ENCODE assay signal across 12 cellular contexts in genomic region chr11:128568166-128568778, GRCh38. TPM values are rescaled to one million over a fixed set of nuclear protein-coding genes. Genes with fewer than 3 reads are reported as not detected.
DNase-seq lines count a peak whose midpoint lies in the region; ATAC-seq and TF ChIP-seq lines count a peak whose summit lies in the region.
"Had no signal": no experiment of that assay in that cellular context is flagged by ENCODE, and none has a peak within 500 bp of the region (broad histone marks: within the 10 kb centered on the region; RNA-seq: fewer than 3 reads in every experiment).

No MANE protein-coding gene starts in this region.

- intact Hi-C loops in testis (cut with DNase I; ENCODE audit: low total_unique reads): no loop called here

- H3K9me3 ChIP-seq in testis: no peaks in the 10 kb centered on the region

- peak overlapping the region; percentile 5 for H3K27ac Mint-ChIP-seq in activated naive CD8-positive, alpha-beta T cell treated with anti-CD3 and anti-CD28 coated beads for 36 hours
- H3K27ac Mint-ChIP-seq: activated CD8-positive, alpha-beta memory T cell treated with anti-CD3 and anti-CD28 coated beads, Interleukin-2, amount 10 ng/mL, durations not matched to agents 7 days and 5 days; natural killer cell; T-helper 1 cell treated with Interleukin-12 subunit alpha and Interleukin-12 subunit beta and Interleukin-4 antibody, amounts not matched to agents 30 μg/mL and 1 μg/mL, for 36 hours had no signal

- H3K27ac ChIP-seq in testis: no peak overlapping the region

- TF ChIP-seq POLR2A in testis (IDR thresholded peaks at IDR 0.05): no peak

- no peaks in the 10 kb centered on the region for H3K27me3 ChIP-seq in H7 (ENCODE audit: control insufficient read depth, insufficient read depth, low read length)
- no peaks in the 10 kb centered on the region for H3K27me3 ChIP-seq in testis

- peak; percentile 85 for ATAC-seq in stimulated activated naive CD8-positive, alpha-beta T cell treated with anti-CD3 and anti-CD28 coated beads, Interleukin-15, Interleukin-2, amounts not matched to agents 100 U/mL and 50 U/mL, for 24 hours
- ATAC-seq: activated CD8-positive, alpha-beta memory T cell treated with anti-CD3 and anti-CD28 coated beads, Interleukin-2, amount 10 ng/mL, durations not matched to agents 7 days and 5 days had no signal

- 82 to 85% methylated on average over 5 to 11 of the region's 11 CpGs for WGBS in testis, 2 donors

- H3K9me3 Mint-ChIP-seq in activated naive CD8-positive, alpha-beta T cell treated with anti-CD3 and anti-CD28 coated beads for 36 hours: peaks cover 1% of the 10 kb centered on the region
- H3K9me3 Mint-ChIP-seq: natural killer cell; T-helper 1 cell treated with Interleukin-12 subunit alpha and Interleukin-12 subunit beta and Interleukin-4 antibody, amounts not matched to agents 30 μg/mL and 1 μg/mL, for 36 hours had no signal

- H3K27me3 Mint-ChIP-seq in activated naive CD8-positive, alpha-beta T cell treated with anti-CD3 and anti-CD28 coated beads for 36 hours: no peaks in the 10 kb centered on the region
- H3K27me3 Mint-ChIP-seq: activated CD8-positive, alpha-beta memory T cell treated with anti-CD3 and anti-CD28 coated beads, Interleukin-2, amount 10 ng/mL, durations not matched to agents 7 days and 5 days had no signal

- no peak for TF ChIP-seq CTCF in testis (IDR thresholded peaks at IDR 0.05)
- no peak for TF ChIP-seq CTCF in GM10266 (IDR thresholded peaks at IDR 0.05; ENCODE audit: control insufficient read depth, insufficient read depth, low read depth, missing control alignments)

- H3K4me3 Mint-ChIP-seq in activated naive CD8-positive, alpha-beta T cell treated with anti-CD3 and anti-CD28 coated beads for 36 hours: no peak overlapping the region
- H3K4me3 Mint-ChIP-seq: activated CD8-positive, alpha-beta memory T cell treated with anti-CD3 and anti-CD28 coated beads, Interleukin-2, amount 10 ng/mL, durations not matched to agents 7 days and 5 days; natural killer cell; T-helper 1 cell treated with Interleukin-12 subunit alpha and Interleukin-12 subunit beta and Interleukin-4 antibody, amounts not matched to agents 30 μg/mL and 1 μg/mL, for 36 hours had no signal

- no peaks in the 10 kb centered on the region for H3K36me3 Mint-ChIP-seq in activated naive CD8-positive, alpha-beta T cell treated with anti-CD3 and anti-CD28 coated beads for 36 hours
- H3K36me3 Mint-ChIP-seq: activated CD8-positive, alpha-beta memory T cell treated with anti-CD3 and anti-CD28 coated beads, Interleukin-2, amount 10 ng/mL, durations not matched to agents 7 days and 5 days had no signal

- peaks cover 3% of the 10 kb centered on the region for H3K36me3 ChIP-seq in H7 (replicated peaks; ENCODE audit: control insufficient read depth, insufficient read depth, low read length)
- no peaks in the 10 kb centered on the region for H3K36me3 ChIP-seq in testis (ENCODE audit: low read depth, missing control alignments)

- peak; percentile 50 for DNase-seq in H7
- DNase-seq in activated naive CD8-positive, alpha-beta T cell treated with anti-CD3 and anti-CD28 coated beads for 36 hours: peak; percentile 29
- peak; percentile 33 for DNase-seq in iPS-NIHi7 (ENCODE audit: extremely low spot score)
- DNase-seq in stimulated activated naive CD8-positive, alpha-beta T cell treated with anti-CD3 and anti-CD28 coated beads, Interleukin-15, Interleukin-2, amounts not matched to agents 100 U/mL and 50 U/mL, for 24 hours: peak; percentile 51
- no peak for DNase-seq in testis
- DNase-seq in GM10266 (ENCODE audit: extremely low spot score): no peak
- no peak for DNase-seq in activated naive CD4-positive, alpha-beta T cell treated with anti-CD3 and anti-CD28 coated beads, Interleukin-2, amount 50 U/mL, for 16 hours
- DNase-seq: activated CD8-positive, alpha-beta memory T cell treated with anti-CD3 and anti-CD28 coated beads, Interleukin-2, amount 10 ng/mL, durations not matched to agents 7 days and 5 days; GOT3; natural killer cell; NCI-H187 treated with DMSO at 0.1 percent for 48 hours had no signal

- no peaks in the 10 kb centered on the region for H3K4me1 ChIP-seq in testis

- H3K4me1 Mint-ChIP-seq in activated naive CD8-positive, alpha-beta T cell treated with anti-CD3 and anti-CD28 coated beads for 36 hours: peaks cover 19% of the 10 kb centered on the region
- H3K4me1 Mint-ChIP-seq: natural killer cell had no signal

- H3K4me3 ChIP-seq in H7 (ENCODE audit: insufficient read depth, low read depth, low read length) (no peak overlapping the region), testis (no peak overlapping the region)

RNA-seq across cellular contexts. Expression of gene ETS1, which starts 19.1 kb away (rescaled TPM):
- total RNA-seq in H7 (2014; rRNA removed; shearing (Covaris generic)): 23.8 and 24.1 TPM in 2 replicates
- 100 to 1,000 TPM; 426 to 430 TPM for total RNA-seq in activated naive CD8-positive, alpha-beta T cell treated with anti-CD3 and anti-CD28 coated beads for 36 hours
- 10 to 100 TPM; 15.1 to 15.3 TPM for total RNA-seq in testis
- 21.1 TPM for polyA plus RNA-seq in testis (ENCODE audit: insufficient read depth, low read depth, low replicate concordance)

Comparison
In these comparisons a context has a peak if more than half of its experiments do, and no peak if none do; other contexts are left out.
1. DNase-seq: peak in H7 (single experiment), activated naive CD8-positive, alpha-beta T cell treated with anti-CD3 and anti-CD28 coated beads for 36 hours (single experiment), iPS-NIHi7 (single experiment) and stimulated activated naive CD8-positive, alpha-beta T cell treated with anti-CD3 and anti-CD28 coated beads, Interleukin-15, Interleukin-2, amounts not matched to agents 100 U/mL and 50 U/mL, for 24 hours (single experiment); none in testis (single experiment), GM10266 (single experiment) and activated naive CD4-positive, alpha-beta T cell treated with anti-CD3 and anti-CD28 coated beads, Interleukin-2, amount 50 U/mL, for 16 hours (single experiment).
2. RNA of gene ETS1, which starts 19.1 kb away (total RNA-seq): 426 to 430 TPM in activated naive CD8-positive, alpha-beta T cell treated with anti-CD3 and anti-CD28 coated beads for 36 hours; 23.8 to 24.1 TPM in H7 and 15.1 to 15.3 TPM in testis; every median in the first group is over 10 times any median in the second.